In genomic region chr13:114049626-114050101, GRCh38 we compare ENCODE assay signal across 1 cellular context.
TF ChIP-seq lines count a peak whose summit lies in the region.

No MANE protein-coding gene starts in this region.

TF ChIP-seq in IMR-90, 13 proteins besides CTCF, POLR2A, EP300 and RAD21:
- no peak for TF ChIP-seq MXI1 (IDR thresholded peaks at IDR 0.05; ENCODE audit: borderline replicate concordance, low read depth, low read length)
